In genomic region chr2:16719409-16719808, GRCh38 we compare ENCODE assay signal across 32 cellular contexts. TPM values are rescaled to one million over a fixed set of nuclear protein-coding genes. Genes with fewer than 3 reads are reported as not detected.
"Had no signal": no experiment of that assay in that cellular context is flagged by ENCODE, and none has a peak within 500 bp of the region (broad histone marks: within the 10 kb centered on the region; RNA-seq: fewer than 3 reads in every experiment).

No MANE protein-coding gene starts in this region.

- H3K36me3 ChIP-seq: breast epithelium, SJCRH30, WERI-Rb-1 had no signal

- H3K27me3 Mint-ChIP-seq: activated CD8-positive, alpha-beta memory T cell treated with anti-CD3 and anti-CD28 coated beads, Interleukin-2, amount 10 ng/mL, durations not matched to agents 7 days and 5 days; activated naive CD4-positive, alpha-beta T cell treated with anti-CD3 and anti-CD28 coated beads, Interleukin-2, amount 50 U/mL, for 24 hours; activated naive CD8-positive, alpha-beta T cell treated with anti-CD3 and anti-CD28 coated beads, Interleukin-2, amount 10 ng/mL, durations not matched to agents 7 days and 5 days had no signal

- H3K4me1 ChIP-seq: body of pancreas, breast epithelium had no signal

- DNase-seq: activated CD4-positive, alpha-beta memory T cell treated with anti-CD3 and anti-CD28 coated beads, Interleukin-2, amount 10 ng/mL, durations not matched to agents 7 days and 5 days; activated CD4-positive, alpha-beta T cell treated with anti-CD3 and anti-CD28 coated beads for 1 hour; activated CD4-positive, alpha-beta T cell treated with anti-CD3 and anti-CD28 coated beads for 48 hours; activated CD4-positive, CD25-positive, alpha-beta regulatory T cell; activated CD8-positive, alpha-beta memory T cell treated with anti-CD3 and anti-CD28 coated beads for 24 hours; activated CD8-positive, alpha-beta memory T cell treated with anti-CD3 and anti-CD28 coated beads, Interleukin-2, amount 10 ng/mL, durations not matched to agents 7 days and 5 days; activated gamma-delta T cell; activated naive CD4-positive, alpha-beta T cell treated with Interleukin-2 at 50 U/mL for 16 hours; activated naive CD8-positive, alpha-beta T cell treated with anti-CD3 and anti-CD28 coated beads, Interleukin-2, amount 10 ng/mL, durations not matched to agents 7 days and 5 days; activated T-cell treated with anti-CD3 and anti-CD28 coated beads, Interleukin-2, amount 50 U/mL, for 1 hour; activated T-cell treated with anti-CD3 and anti-CD28 coated beads, Interleukin-2, amount 50 U/mL, for 72 hours; body of pancreas; Kasumi-1; KG1; NCI-H1105 treated with DMSO at 0.1 percent for 48 hours; NCI-H1436; NCI-H1694; NCI-H1930; NCI-H2081 treated with DMSO at 0.1 percent for 48 hours; NCI-H345; NCI-H524 treated with DMSO at 0.1 percent for 48 hours; NK-92 treated with Interleukin-12 subunit alpha and Interleukin-12 subunit beta, amount 100 ng/mL, for 24 hours; PC-9; SHP77; SJCRH30; T1000; WERI-Rb-1 had no signal

- H3K27me3 ChIP-seq: body of pancreas, breast epithelium, SJCRH30 had no signal

- H3K9me3 ChIP-seq: body of pancreas, breast epithelium, SJCRH30 had no signal

- H3K27ac ChIP-seq: body of pancreas, breast epithelium, PC-9, SJCRH30, SK-N-MC, WERI-Rb-1 had no signal

- H3K36me3 Mint-ChIP-seq: activated CD8-positive, alpha-beta memory T cell treated with anti-CD3 and anti-CD28 coated beads, Interleukin-2, amount 10 ng/mL, durations not matched to agents 7 days and 5 days; activated naive CD4-positive, alpha-beta T cell treated with anti-CD3 and anti-CD28 coated beads, Interleukin-2, amount 50 U/mL, for 24 hours; activated naive CD8-positive, alpha-beta T cell treated with anti-CD3 and anti-CD28 coated beads, Interleukin-2, amount 10 ng/mL, durations not matched to agents 7 days and 5 days had no signal

- H3K9me3 Mint-ChIP-seq: activated CD4-positive, alpha-beta memory T cell treated with anti-CD3 and anti-CD28 coated beads, Interleukin-2, amount 10 ng/mL, durations not matched to agents 7 days and 5 days; activated naive CD4-positive, alpha-beta T cell treated with anti-CD3 and anti-CD28 coated beads, Interleukin-2, amount 50 U/mL, for 24 hours; activated naive CD8-positive, alpha-beta T cell treated with anti-CD3 and anti-CD28 coated beads, Interleukin-2, amount 10 ng/mL, durations not matched to agents 7 days and 5 days; activated T-cell treated with anti-CD3 and anti-CD28 coated beads, Interleukin-2, amount 50 U/mL, for 72 hours; activated T-helper 2 cell treated with anti-CD3 and anti-CD28 coated beads, Interferon-gamma antibody, Interleukin-2, Interleukin-4, amounts not matched to agents 10 μg/mL and 5 μg/mL and 100 μg/mL, durations not matched to agents 14 hours and 24 hours and 36 hours had no signal

- H3K4me3 Mint-ChIP-seq: activated CD4-positive, alpha-beta memory T cell treated with anti-CD3 and anti-CD28 coated beads, Interleukin-2, amount 10 ng/mL, durations not matched to agents 7 days and 5 days; activated CD8-positive, alpha-beta memory T cell treated with anti-CD3 and anti-CD28 coated beads, Interleukin-2, amount 10 ng/mL, durations not matched to agents 7 days and 5 days; activated naive CD4-positive, alpha-beta T cell treated with anti-CD3 and anti-CD28 coated beads, Interleukin-2, amount 50 U/mL, for 24 hours; activated naive CD8-positive, alpha-beta T cell treated with anti-CD3 and anti-CD28 coated beads, Interleukin-2, amount 10 ng/mL, durations not matched to agents 7 days and 5 days; activated T-cell treated with anti-CD3 and anti-CD28 coated beads, Interleukin-2, amount 50 U/mL, for 72 hours had no signal

- ATAC-seq: activated CD8-positive, alpha-beta memory T cell treated with anti-CD3 and anti-CD28 coated beads, Interleukin-2, amount 10 ng/mL, durations not matched to agents 7 days and 5 days; activated T-cell treated with anti-CD3 and anti-CD28 coated beads, Interleukin-2, amount 50 U/mL, for 72 hours; body of pancreas had no signal

- H3K27ac Mint-ChIP-seq: activated CD4-positive, alpha-beta memory T cell treated with anti-CD3 and anti-CD28 coated beads, Interleukin-2, amount 10 ng/mL, durations not matched to agents 7 days and 5 days; activated CD8-positive, alpha-beta memory T cell treated with anti-CD3 and anti-CD28 coated beads, Interleukin-2, amount 10 ng/mL, durations not matched to agents 7 days and 5 days; activated naive CD4-positive, alpha-beta T cell treated with anti-CD3 and anti-CD28 coated beads, Interleukin-2, amount 50 U/mL, for 24 hours; activated naive CD8-positive, alpha-beta T cell treated with anti-CD3 and anti-CD28 coated beads, Interleukin-2, amount 10 ng/mL, durations not matched to agents 7 days and 5 days; activated T-cell treated with anti-CD3 and anti-CD28 coated beads, Interleukin-2, amount 50 U/mL, for 72 hours; activated T-helper 2 cell treated with anti-CD3 and anti-CD28 coated beads, Interferon-gamma antibody, Interleukin-2, Interleukin-4, amounts not matched to agents 10 μg/mL and 5 μg/mL and 100 μg/mL, durations not matched to agents 14 hours and 24 hours and 36 hours had no signal

- H2AFZ ChIP-seq: PC-9 had no signal

- H3K4me2 ChIP-seq: PC-9 had no signal

- H3K4me3 ChIP-seq: body of pancreas, breast epithelium, PC-9, SJCRH30, SK-N-MC had no signal

- H3K4me1 Mint-ChIP-seq: activated CD4-positive, alpha-beta memory T cell treated with anti-CD3 and anti-CD28 coated beads, Interleukin-2, amount 10 ng/mL, durations not matched to agents 7 days and 5 days; activated CD8-positive, alpha-beta memory T cell treated with anti-CD3 and anti-CD28 coated beads, Interleukin-2, amount 10 ng/mL, durations not matched to agents 7 days and 5 days; activated naive CD4-positive, alpha-beta T cell treated with anti-CD3 and anti-CD28 coated beads, Interleukin-2, amount 50 U/mL, for 24 hours; activated naive CD8-positive, alpha-beta T cell treated with anti-CD3 and anti-CD28 coated beads, Interleukin-2, amount 10 ng/mL, durations not matched to agents 7 days and 5 days had no signal

RNA-seq across cellular contexts. Expression of gene CYRIA, which starts 53.8 kb away (rescaled TPM):
- total RNA-seq: NCI-H460 had no signal
